Comparison of ENCODE assay signal across 8 cellular contexts in genomic region chr17:74211929-74212261, GRCh38. TPM values are rescaled to one million over a fixed set of nuclear protein-coding genes. Genes with fewer than 3 reads are reported as not detected.
DNase-seq lines count a peak whose midpoint lies in the region; ATAC-seq, FAIRE-seq and TF ChIP-seq lines count a peak whose summit lies in the region.

No MANE protein-coding gene starts in this region.

- in situ Hi-C loops in GM12878 (cut with MboI) = loop anchor here (10.0 kb wide), 1 partner anchor 63 kb away; the partner anchor contains the start of gene DNAI2

- BruUV-seq in GM12878 (replicated peaks; lab: Mats Ljungman, UMichigan) = no TSS peak

- peaks cover 10% of the 10 kb centered on the region for H3K36me3 ChIP-seq in cardiac muscle cell
- peaks cover 11 to 19% of the 10 kb centered on the region in 2 experiments for H3K36me3 ChIP-seq in GM12878 (ENCODE audit: control insufficient read depth in 2 of 2, insufficient read depth in 2 of 2, low read length in 1 of 2)
- H3K36me3 ChIP-seq in urinary bladder (ENCODE audit: insufficient read depth) = peaks cover 5% of the 10 kb centered on the region

- intact Hi-C loops in left cardiac atrium (cut with DNase I) (loop anchor here (1.0 to 10.0 kb wide), 5 partner anchors 63 to 150 kb away; partner anchors contain the start of genes BTBD17 (in 2 of the 2) and DNAI2 (in 1 of the 2)), GM12878 (cut with micrococcal nuclease; ENCODE audit: unreplicated experiment) (loop anchor here (2.0 to 5.0 kb wide), 2 partner anchors 70 to 149 kb away; partner anchors contain the start of gene BTBD17)

- H2AFZ ChIP-seq in GM12878 (ENCODE audit: control insufficient read depth, low read depth, low read length) = no peak overlapping the region

- FAIRE-seq in GM12878 (lab: Jason Lieb, UNC) = no peak
- FAIRE-seq in urothelium cell line (lab: Jason Lieb, UNC) = no peak

- no peak for TF ChIP-seq POLR2A in GM12878 (IDR thresholded peaks at IDR 0.05; ENCODE audit: low read depth, low read length)

- RAD21 ChIA-PET in GM12878 (lab: Charles Lee; ENCODE audit: unreplicated experiment) = interaction anchor here (1.6 to 1.7 kb wide), 2 partner anchors 84 to 86 kb away, joined by 6 to 8 read pairs; no protein-coding TSS in a partner anchor

- SMC1A ChIA-PET in GM12878 (lab: Charles Lee; ENCODE audit: uncharacterized antibody, unreplicated experiment) = interaction anchor here (0.7 to 3.3 kb wide), 2 partner anchors 73 to 87 kb away, joined by 3 to 9 read pairs; no protein-coding TSS in a partner anchor

- H3K27me3 ChIP-seq in cardiac muscle cell (no peaks in the 10 kb centered on the region), GM12878 (replicated peaks in 1 of 2; ENCODE audit: control insufficient read depth in 2 of 2, insufficient read depth in 2 of 2, low read length in 1 of 2) (no peaks in the 10 kb centered on the region)

- no peak for TF ChIP-seq RAD21 in GM12878 (IDR thresholded peaks at IDR 0.05; ENCODE audit: insufficient read depth, low read depth, low read length)

- ATAC-seq in left cardiac atrium = no peak
- ATAC-seq in GM12878 = no peak
- ATAC-seq in HG03159 (IDR thresholded peaks at IDR 0.05; ENCODE audit: unreplicated experiment) = no peak

- no peak for TF ChIP-seq EP300 in GM12878 (IDR thresholded peaks at IDR 0.05; ENCODE audit: borderline replicate concordance in 1 of 2, control insufficient read depth in 1 of 2, low read depth in 2 of 2, low read length in 2 of 2)

- POLR2A ChIA-PET in GM12878 (lab: Charles Lee) = interaction anchor here (1.3 kb wide), 1 partner anchor 23 kb away, joined by 3 read pairs; no protein-coding TSS in a partner anchor

- CTCF ChIA-PET in GM12878 (lab: Yijun Ruan, JAX) = interaction anchor here (0.7 to 1.8 kb wide), 9 partner anchors 9 to 245 kb away, joined by 3 to 9 read pairs (median 4); partner anchors contain the start of genes GPR142 and RPL38

- H3K4me1 ChIP-seq in cardiac muscle cell (ENCODE audit: low read depth) (peaks cover 17% of the 10 kb centered on the region), GM12878 (ENCODE audit: control insufficient read depth, insufficient read depth, low read length) (peaks cover 28% of the 10 kb centered on the region), urinary bladder (ENCODE audit: insufficient read depth) (no peaks in the 10 kb centered on the region)

- no peak for DNase-seq in cardiac muscle cell (ENCODE audit: low read depth in 1 of 2, low spot score in 1 of 2)
- no peak for DNase-seq in left cardiac atrium
- DNase-seq in GM12878 (ENCODE audit: low read depth, low spot score) = no peak
- peak; percentile 62 for DNase-seq in medulla oblongata (ENCODE audit: extremely low spot score)
- DNase-seq in urothelium cell line (ENCODE audit: low spot score) = no peak
- DNase-seq in stimulated activated CD4-positive, alpha-beta T cell treated with anti-CD3 and anti-CD28 coated beads, Interleukin-15, amount 100 ng/mL, for 24 hours = no peak

- TF ChIP-seq CTCF in cardiac muscle cell (IDR thresholded peaks at IDR 0.05; ENCODE audit: low read depth, low read length) (no peak), GM12878 (IDR thresholded peaks at IDR 0.05 in 2 of 3, conservative IDR thresholded peaks at IDR 0.05 in 1 of 3; ENCODE audit: control insufficient read depth in 2 of 3, extremely low read depth in 1 of 3, insufficient read depth in 1 of 3, low read depth in 3 of 3, low read length in 3 of 3) (no peak)

- H3K4me3 ChIP-seq in cardiac muscle cell (no peak overlapping the region), GM12878 (peak overlapping the region; percentile 77; the same call in 1 of the 2 replicates), urinary bladder (ENCODE audit: low read depth, low read length) (peak overlapping the region; percentile 52)

- H3K79me2 ChIP-seq in GM12878 (ENCODE audit: control insufficient read depth, insufficient read depth, low read length) = peaks cover 26% of the 10 kb centered on the region

- peak overlapping the region; percentile 89 for H3K4me2 ChIP-seq in GM12878 (ENCODE audit: control insufficient read depth, insufficient read depth)

- peaks cover 3% of the 10 kb centered on the region; the same call in 1 of the 2 replicates for H4K20me1 ChIP-seq in GM12878 (ENCODE audit: control insufficient read depth, insufficient read depth)

- H3K27ac ChIP-seq in cardiac muscle cell (peak overlapping the region; percentile 38), GM12878 (ENCODE audit: control insufficient read depth, insufficient read depth) (peak overlapping the region; percentile 47; the same call in 1 of the 2 replicates), urinary bladder (ENCODE audit: low read depth) (no peak overlapping the region)

- H3K9me3 ChIP-seq in cardiac muscle cell (ENCODE audit: low read depth) (no peaks in the 10 kb centered on the region), GM12878 (replicated peaks; ENCODE audit: control insufficient read depth, insufficient read depth, low read length) (no peaks in the 10 kb centered on the region)

- 42% methylated on average over 11 of the region's 12 CpGs for WGBS in GM12878 (ENCODE audit: insufficient coverage, insufficient replicate concordance, low lambda C conversion rate, missing lambda C conversion rate)
- WGBS in urinary bladder = 35% methylated on average over 12 of the region's 12 CpGs

- H3K9ac ChIP-seq in GM12878 (ENCODE audit: control insufficient read depth, insufficient read depth, low read length) = peak overlapping the region; percentile 55; the same call in 1 of the 2 replicates

TF ChIP-seq in GM12878, 131 proteins besides CTCF, POLR2A, EP300 and RAD21:
- TF ChIP-seq RUNX3 (IDR thresholded peaks at IDR 0.05; ENCODE audit: low read length) (no peak), MLLT1 (IDR thresholded peaks at IDR 0.05) (peak; percentile 72), SMAD5 (IDR thresholded peaks at IDR 0.05; ENCODE audit: low read depth) (no peak), RB1 (IDR thresholded peaks at IDR 0.05; ENCODE audit: borderline replicate concordance) (no peak), ATF3 (IDR thresholded peaks at IDR 0.05; ENCODE audit: borderline replicate concordance, extremely low read depth, low read depth, low read length) (no peak)

RNA-seq across cellular contexts. Expression of gene TTYH2, which starts 1.5 kb away (rescaled TPM):
- 5.7 and 7.9 TPM in 2 replicates for total RNA-seq in cardiac muscle cell
- polyA plus RNA-seq in cardiac muscle cell = 7.3 and 7.8 TPM in 2 replicates
- 10 to 100 TPM; 15.6 to 23.3 TPM for total RNA-seq in left cardiac atrium
- 149 and 160 TPM in 2 replicates for total RNA-seq in GM12878 (2013; cell fraction: nucleolus; rRNA removed)
- total RNA-seq in GM12878 (2014; rRNA removed) = 9.7 and 10.7 TPM in 2 replicates
- total RNA-seq in GM12878 (2014; rRNA removed; fragmentation: Illumina TruSeq; extraction: Trizol) = 4.2 and 4.4 TPM in 2 replicates
- 7.7 and 8.5 TPM in 2 replicates for total RNA-seq in GM12878 (2021)
- polyA plus RNA-seq in GM12878 (2011; ENCODE audit: low read depth) = 2.5 TPM
- polyA plus RNA-seq in GM12878 (2011; rRNA removed) = 14.1 and 25.2 TPM in 2 replicates
- polyA plus RNA-seq in GM12878 (2011; cell fraction: cytosol; rRNA removed) = 24.7 and 32.7 TPM in 2 replicates
- 99.0 and 109 TPM in 2 replicates for polyA plus RNA-seq in GM12878 (2011; cell fraction: nucleus; rRNA removed)
- 3.8 and 5.7 TPM in 2 replicates for polyA plus RNA-seq in GM12878 (2012)
- polyA plus RNA-seq in GM12878 (2014; fragmentation: Illumina TruSeq; extraction: Trizol) = 5.8 and 6.6 TPM in 2 replicates
- polyA plus RNA-seq in GM12878 (2014; fragmentation: Nextera tagmentation; extraction: Ambion mirVana) = under 1 TPM; 0.26 to 0.47 TPM
- polyA plus RNA-seq in GM12878 (2014; rRNA removed) = 9.9 and 10.4 TPM in 2 replicates
- polyA plus RNA-seq in GM12878 (2016; fragmentation: Nextera tagmentation; extraction: Ambion mirVana) = 1 to 10 TPM; 6.5 to 6.7 TPM
- 24.1 and 32.2 TPM in 2 replicates for polyA minus RNA-seq in GM12878 (2011; rRNA and poly(A)+ RNA removed)
- polyA minus RNA-seq in GM12878 (2011; cell fraction: cytosol; rRNA and poly(A)+ RNA removed) = 5.4 and 7.2 TPM in 2 replicates
- 20.9 and 23.5 TPM in 2 replicates for polyA minus RNA-seq in GM12878 (2011; cell fraction: nucleus; rRNA and poly(A)+ RNA removed)
- 20.1 TPM for total RNA-seq in urinary bladder
- 8.3 TPM for polyA plus RNA-seq in urinary bladder

RNA-seq across cellular contexts. Expression of gene RPL38, which starts 8.4 kb away (rescaled TPM):
- total RNA-seq in cardiac muscle cell (115 and 297 TPM in 2 replicates), left cardiac atrium (100 to 1,000 TPM; 657 to 709 TPM), GM12878 (2014; rRNA removed) (3,474 and 3,658 TPM in 2 replicates), GM12878 (2014; rRNA removed; fragmentation: Illumina TruSeq; extraction: Trizol) (2,756 and 2,777 TPM in 2 replicates), GM12878 (2021) (1,318 and 1,414 TPM in 2 replicates), urinary bladder (1,536 TPM)
- polyA plus RNA-seq in cardiac muscle cell (818 and 999 TPM in 2 replicates), GM12878 (2011; rRNA removed) (1,375 and 1,634 TPM in 2 replicates), GM12878 (2014; fragmentation: Illumina TruSeq; extraction: Trizol) (1,052 and 1,828 TPM in 2 replicates), GM12878 (2014; fragmentation: Nextera tagmentation; extraction: Ambion mirVana) (1,000 to 10,000 TPM; 2,918 to 3,855 TPM), GM12878 (2014; rRNA removed) (4,938 and 5,822 TPM in 2 replicates), GM12878 (2016; fragmentation: Nextera tagmentation; extraction: Ambion mirVana) (1,000 to 10,000 TPM; 2,421 to 2,570 TPM), urinary bladder (1,535 TPM)
- total RNA-seq in GM12878 (2013; cell fraction: nucleolus; rRNA removed) = 157 and 160 TPM in 2 replicates
- polyA plus RNA-seq in GM12878 (2011; ENCODE audit: low read depth) = 1,426 TPM
- polyA plus RNA-seq in GM12878 (2011; cell fraction: cytosol; rRNA removed) = 350 and 2,010 TPM in 2 replicates
- polyA plus RNA-seq in GM12878 (2011; cell fraction: nucleus; rRNA removed) = 901 and 1,479 TPM in 2 replicates
- polyA plus RNA-seq in GM12878 (2012) = 5,418 and 5,579 TPM in 2 replicates
- polyA minus RNA-seq in GM12878 (2011; rRNA and poly(A)+ RNA removed) = 1,625 and 2,002 TPM in 2 replicates
- polyA minus RNA-seq in GM12878 (2011; cell fraction: cytosol; rRNA and poly(A)+ RNA removed) = 442 and 456 TPM in 2 replicates
- 137 and 144 TPM in 2 replicates for polyA minus RNA-seq in GM12878 (2011; cell fraction: nucleus; rRNA and poly(A)+ RNA removed)
